28 cellular contexts compared by ENCODE assay signal in genomic region chr1:151705739-151706463, GRCh38. TPM values are rescaled to one million over a fixed set of nuclear protein-coding genes. Genes with fewer than 3 reads are reported as not detected.
A peak's percentile ranks its signal among the peaks of the same experiment; 100 is the strongest.
DNase-seq lines count a peak whose midpoint lies in the region; ATAC-seq and TF ChIP-seq lines count a peak whose summit lies in the region.
"Had no signal": no experiment of that assay in that cellular context is flagged by ENCODE, and none has a peak within 500 bp of the region (broad histone marks: within the 10 kb centered on the region; RNA-seq: fewer than 3 reads in every experiment).

No MANE protein-coding gene starts in this region.

- no peaks in the 10 kb centered on the region for H3K36me3 ChIP-seq in MM.1S (replicated peaks; ENCODE audit: insufficient read depth, low read length)
- H3K36me3 ChIP-seq in osteoblast (ENCODE audit: insufficient read depth, low read length) = peaks cover 3% of the 10 kb centered on the region

- H3K9ac ChIP-seq in MM.1S (ENCODE audit: low read length) = no peak overlapping the region

- DNase-seq in Daoy (ENCODE audit: low read depth) (peak; percentile 33), MM.1S (peak; percentile 6), dorsolateral prefrontal cortex (no peak), osteoblast (ENCODE audit: insufficient read length, low spot score, missing footprints) (peak; percentile 76), NCI-H2227 (lab: John Stamatoyannopoulos, UW; ENCODE audit: unreplicated experiment) (no peak)
- DNase-seq in stimulated activated naive CD4-positive, alpha-beta T cell (lab: John Stamatoyannopoulos, UW) = no peak
- DNase-seq: activated CD4-positive, alpha-beta memory T cell treated with anti-CD3 and anti-CD28 coated beads for 36 hours; activated naive CD4-positive, alpha-beta T cell treated with anti-CD3 and anti-CD28 coated beads for 36 hours; activated T-cell treated with anti-CD3 and anti-CD28 coated beads, Interleukin-2, amount 50 U/mL, for 1 hour; CD4-positive, CD25-positive, alpha-beta regulatory T cell; DMS 273 treated with DMSO at 0.1 percent for 48 hours; hippocampal formation; mammary epithelial cell; naive thymus-derived CD8-positive, alpha-beta T cell; NCI-H1417; NCI-H69; SHP77 treated with DMSO at 0.1 percent for 48 hours; stimulated activated CD4-positive, alpha-beta T cell treated with anti-CD3 and anti-CD28 coated beads, Interleukin-4, amount 100 ng/mL, for 24 hours had no signal

- H4K20me1 ChIP-seq in MM.1S (ENCODE audit: insufficient read depth, low read length) (no peaks in the 10 kb centered on the region), osteoblast (ENCODE audit: insufficient read depth, low read length) (no peaks in the 10 kb centered on the region)

- no peak for TF ChIP-seq CTCF in MM.1S (IDR thresholded peaks at IDR 0.05; ENCODE audit: low read length)
- no peak for TF ChIP-seq CTCF in dorsolateral prefrontal cortex (IDR thresholded peaks at IDR 0.05 in 54 of 56, conservative IDR thresholded peaks at IDR 0.05 in 2 of 56; ENCODE audit: low read depth in 1 of 56, partially characterized antibody in 56 of 56)
- no peak for TF ChIP-seq CTCF in osteoblast (IDR thresholded peaks at IDR 0.05; ENCODE audit: extremely low read depth, low read depth, low read length)

- H3K4me2 ChIP-seq in MM.1S (ENCODE audit: low read depth, low read length) (no peak overlapping the region), osteoblast (ENCODE audit: insufficient read depth, low read length) (no peak overlapping the region)

- H3K27me3 ChIP-seq in MM.1S (replicated peaks; ENCODE audit: insufficient read depth, low read length) (peaks cover 27% of the 10 kb centered on the region), dorsolateral prefrontal cortex (no peaks in the 10 kb centered on the region), osteoblast (ENCODE audit: insufficient read depth, low read length) (peaks cover 4% of the 10 kb centered on the region)
- H3K27me3 ChIP-seq: ascending aorta, suprapubic skin had no signal

- H3K27ac ChIP-seq in MM.1S (ENCODE audit: low read length) = no peak overlapping the region
- H3K27ac ChIP-seq in dorsolateral prefrontal cortex = peak overlapping the region in 34 of 59 donors; percentile 8 to 95 (median 38)
- no peak overlapping the region for H3K27ac ChIP-seq in osteoblast (ENCODE audit: low read depth, low read length)
- H3K27ac ChIP-seq: ascending aorta, coronary artery, skin epidermis, suprapubic skin, VCaP had no signal

- H3K4me1 ChIP-seq in MM.1S (ENCODE audit: low read length) (0 out of 2 replicates have a peak, but pooled peaks cover 8% of the 10 kb centered on the region), osteoblast (ENCODE audit: insufficient read depth, low read length) (no peaks in the 10 kb centered on the region)
- H3K4me1 ChIP-seq: ascending aorta, suprapubic skin had no signal

- intact Hi-C loops in dorsolateral prefrontal cortex (cut with DNase I) = no loop called here

- H3K4me3 ChIP-seq in MM.1S (ENCODE audit: low read length) (no peak overlapping the region), dorsolateral prefrontal cortex (no peak overlapping the region), osteoblast (ENCODE audit: insufficient read depth, low read length) (no peak overlapping the region)
- H3K4me3 ChIP-seq: ascending aorta, coronary artery, skin epidermis, suprapubic skin had no signal

- H2AFZ ChIP-seq in MM.1S (ENCODE audit: low read length) (no peak overlapping the region), osteoblast (ENCODE audit: low read length) (no peak overlapping the region)

- H3K9me3 ChIP-seq in MM.1S (replicated peaks; ENCODE audit: insufficient read depth, low read length) (no peaks in the 10 kb centered on the region), osteoblast (ENCODE audit: low read depth, low read length) (no peaks in the 10 kb centered on the region)
- H3K9me3 ChIP-seq: ascending aorta, suprapubic skin had no signal

- no peaks in the 10 kb centered on the region for H3K79me2 ChIP-seq in MM.1S (ENCODE audit: low read length)
- H3K79me2 ChIP-seq in osteoblast (ENCODE audit: insufficient read depth, low read length) = no peaks in the 10 kb centered on the region

- no peaks in the 10 kb centered on the region for H3F3A ChIP-seq in MM.1S (ENCODE audit: insufficient read depth, low read length)

- ATAC-seq in HG03159 (IDR thresholded peaks at IDR 0.05; ENCODE audit: unreplicated experiment) (no peak), GM18870 (IDR thresholded peaks at IDR 0.05; ENCODE audit: unreplicated experiment) (no peak)
- ATAC-seq: naive thymus-derived CD8-positive, alpha-beta T cell had no signal

- no peaks in the 10 kb centered on the region for H3K9me2 ChIP-seq in MM.1S (replicated peaks; ENCODE audit: insufficient read depth, low read length)

RNA-seq across cellular contexts. Expression of gene CELF3, which starts 10.7 kb away (rescaled TPM):
- 0.11 TPM in 1 of 2 replicates, not detected in the other for total RNA-seq in Daoy (2014; rRNA removed; shearing (Covaris generic))
- total RNA-seq in dorsolateral prefrontal cortex (100 to 1,000 TPM in 11 of 120 experiments, 10 to 100 TPM in 109; 19.5 to 121 (median 75.3) TPM), osteoblast (not detected in 2 replicates)
- total RNA-seq: activated CD4-positive, alpha-beta memory T cell treated with anti-CD3 and anti-CD28 coated beads for 36 hours; activated naive CD4-positive, alpha-beta T cell treated with anti-CD3 and anti-CD28 coated beads for 36 hours; ascending aorta; CD4-positive, CD25-positive, alpha-beta regulatory T cell; endothelial cell of umbilical vein; fibroblast of villous mesenchyme; LHCN-M2; mammary epithelial cell; naive thymus-derived CD8-positive, alpha-beta T cell; suprapubic skin had no signal

RNA-seq across cellular contexts. Expression of gene RIIAD1, which starts 15.4 kb away (rescaled TPM):
- total RNA-seq in Daoy (2014; rRNA removed; shearing (Covaris generic)) = not detected in 2 replicates
- total RNA-seq in dorsolateral prefrontal cortex = 10 to 100 TPM in 28 of 120 experiments, 1 to 10 TPM in 89, under 1 TPM in 2, not detected in 1; 0.64 to 17.9 (median 7.5) TPM
- total RNA-seq in osteoblast = not detected in 2 replicates
- total RNA-seq: activated CD4-positive, alpha-beta memory T cell treated with anti-CD3 and anti-CD28 coated beads for 36 hours; activated naive CD4-positive, alpha-beta T cell treated with anti-CD3 and anti-CD28 coated beads for 36 hours; ascending aorta; CD4-positive, CD25-positive, alpha-beta regulatory T cell; endothelial cell of umbilical vein; fibroblast of villous mesenchyme; LHCN-M2; mammary epithelial cell; naive thymus-derived CD8-positive, alpha-beta T cell; suprapubic skin had no signal

RNA-seq across cellular contexts. Expression of gene MRPL9, which starts 57.4 kb away (rescaled TPM):
- 197 and 249 TPM in 2 replicates for total RNA-seq in Daoy (2014; rRNA removed; shearing (Covaris generic))
- total RNA-seq in dorsolateral prefrontal cortex (10 to 100 TPM; 31.5 to 89.2 (median 54.5) TPM), osteoblast (68.4 and 73.8 TPM in 2 replicates)

Comparison
In these comparisons a context has a peak if more than half of its experiments do, and no peak if none do; other contexts are left out.
1. DNase-seq: peak in Daoy (single experiment), MM.1S (single experiment) and osteoblast (single experiment); none in dorsolateral prefrontal cortex (0 of 10), stimulated activated naive CD4-positive, alpha-beta T cell (0 of 6) and NCI-H2227 (single experiment).
2. H3K27ac ChIP-seq: peak in dorsolateral prefrontal cortex (34 of 59); none in MM.1S (single experiment) and osteoblast (single experiment).
3. RNA of gene CELF3, which starts 10.7 kb away (total RNA-seq): 19.5 to 121 TPM in dorsolateral prefrontal cortex; 0.11 TPM in Daoy and not detected in osteoblast; every median in the first group is over 10 times any median in the second.